ENCODE assay signal across 32 cellular contexts in genomic region chr15:88276821-88277220, GRCh38. TPM values are rescaled to one million over a fixed set of nuclear protein-coding genes. Genes with fewer than 3 reads are reported as not detected.
"Had no signal": no experiment of that assay in that cellular context is flagged by ENCODE, and none has a peak within 500 bp of the region (broad histone marks: within the 10 kb centered on the region; RNA-seq: fewer than 3 reads in every experiment).

No MANE protein-coding gene starts in this region.

- H3K9me3 Mint-ChIP-seq: activated B cell treated with CpG ODN at 0.5 μM for 24 hours; activated CD4-positive, alpha-beta memory T cell treated with anti-CD3 and anti-CD28 coated beads for 36 hours; activated naive CD8-positive, alpha-beta T cell treated with anti-CD3 and anti-CD28 coated beads for 36 hours had no signal

- H3K27ac Mint-ChIP-seq: activated B cell treated with CpG ODN at 0.5 μM for 24 hours; activated CD4-positive, alpha-beta memory T cell treated with anti-CD3 and anti-CD28 coated beads for 36 hours; activated naive CD8-positive, alpha-beta T cell treated with anti-CD3 and anti-CD28 coated beads for 36 hours had no signal

- DNase-seq: activated B cell treated with CpG ODN at 0.5 μM for 24 hours; activated CD4-positive, alpha-beta memory T cell treated with anti-CD3 and anti-CD28 coated beads for 36 hours; activated CD4-positive, alpha-beta T cell treated with anti-CD3 and anti-CD28 coated beads for 4 hours; activated CD4-positive, alpha-beta T cell treated with anti-CD3 and anti-CD28 coated beads, Interleukin-2, amount 50 U/mL, for 1 hour; activated CD4-positive, CD25-positive, alpha-beta regulatory T cell treated with anti-CD3 and anti-CD28 coated beads, Interleukin-2, amount 50 U/mL, for 72 hours; activated CD8-positive, alpha-beta memory T cell treated with anti-CD3 and anti-CD28 coated beads, Interleukin-2, amount 50 U/mL, for 4 hours; activated effector memory CD4-positive, alpha-beta T cell treated with Interleukin-2 at 50 U/mL for 16 hours; activated naive CD4-positive, alpha-beta T cell treated with anti-CD3 and anti-CD28 coated beads, Interleukin-2, amount 50 U/mL, for 16 hours; activated naive CD8-positive, alpha-beta T cell treated with anti-CD3 and anti-CD28 coated beads for 36 hours; activated T-cell treated with anti-CD3 and anti-CD28 coated beads for 4 hours; activated T-cell treated with anti-CD3 and anti-CD28 coated beads, Interleukin-2, amount 50 U/mL, for 48 hours; amniotic stem cell; MM.1S; MV-4-11; NCI-H1092; NCI-H1436 treated with DMSO at 0.1 percent for 48 hours; NCI-H1694 treated with DMSO at 0.1 percent for 48 hours; NCI-H2029; NCI-H510A; NCI-H69; NK-92 treated with Interleukin-12 subunit alpha and Interleukin-12 subunit beta, amount 100 ng/mL, for 24 hours; PC-3; SW 1271; T-helper 1 cell; T-helper 2 cell; T-helper 9 cell had no signal

- H3K36me3 Mint-ChIP-seq: activated CD4-positive, alpha-beta memory T cell treated with anti-CD3 and anti-CD28 coated beads for 36 hours; activated naive CD8-positive, alpha-beta T cell treated with anti-CD3 and anti-CD28 coated beads for 36 hours had no signal

- H3K4me1 Mint-ChIP-seq: activated B cell treated with CpG ODN at 0.5 μM for 24 hours; activated naive CD8-positive, alpha-beta T cell treated with anti-CD3 and anti-CD28 coated beads for 36 hours had no signal

- H3K4me3 Mint-ChIP-seq: activated B cell treated with CpG ODN at 0.5 μM for 24 hours; activated CD4-positive, alpha-beta memory T cell treated with anti-CD3 and anti-CD28 coated beads for 36 hours; activated naive CD8-positive, alpha-beta T cell treated with anti-CD3 and anti-CD28 coated beads for 36 hours had no signal

- ATAC-seq: PC-3, Right ventricle myocardium inferior had no signal

- H3K27ac ChIP-seq: ascending aorta, cardiac muscle cell, KMS-11, RWPE1, VCaP had no signal

RNA-seq across cellular contexts. Expression of gene NTRK3, which starts 20.3 kb away (rescaled TPM):
- total RNA-seq: activated B cell treated with CpG ODN at 0.5 μM for 24 hours; activated naive CD8-positive, alpha-beta T cell treated with anti-CD3 and anti-CD28 coated beads for 36 hours; PC-3 had no signal
